ENCODE assay signal across 32 cellular contexts in the genomic region with DNA sequence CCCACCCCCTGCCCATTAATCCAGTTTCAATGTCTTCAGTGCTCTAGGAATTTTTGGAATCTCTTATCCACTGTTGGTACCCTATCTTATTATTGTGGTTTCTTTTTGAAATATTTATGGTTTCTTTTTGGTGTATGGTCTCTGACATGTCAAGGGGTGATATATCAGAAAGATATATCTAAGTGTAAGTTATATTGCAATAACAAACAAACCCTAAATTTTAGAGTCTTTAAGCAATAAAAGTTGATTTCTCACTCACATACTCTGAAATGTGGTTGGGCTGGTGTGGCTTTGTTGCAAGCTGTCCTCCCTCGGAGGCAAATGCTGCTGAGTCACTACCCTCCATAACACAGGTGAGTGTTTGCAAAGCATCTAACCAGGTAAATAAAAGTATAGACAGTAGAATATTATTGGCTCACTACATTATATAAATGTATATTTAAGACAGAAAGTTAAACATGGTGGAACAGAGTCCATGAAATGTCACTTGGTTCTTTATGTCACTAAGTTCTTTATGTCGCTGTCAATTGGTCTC.
DNase-seq lines count a peak whose midpoint lies in the region; ATAC-seq, FAIRE-seq and TF ChIP-seq lines count a peak whose summit lies in the region.
"Had no signal": no experiment of that assay in that cellular context is flagged by ENCODE, and none has a peak within 500 bp of the region (broad histone marks: within the 10 kb centered on the region; RNA-seq: fewer than 3 reads in every experiment).

No MANE protein-coding gene starts in this region.

- H3K4me1 ChIP-seq in H1 (replicated peaks in 1 of 4; ENCODE audit: control insufficient read depth in 3 of 4, insufficient read depth in 4 of 4, low read length in 3 of 4) (peaks cover 1 to 7% (median 4%) of the 10 kb centered on the region in 4 experiments; a peak in 5 of 7 replicates), uterus (no peaks in the 10 kb centered on the region)
- H3K4me1 ChIP-seq: A549, ascending aorta, HAP-1, SJSA1, stomach, tibial artery had no signal

- H3K9me3 Mint-ChIP-seq in activated CD4-positive, alpha-beta memory T cell treated with anti-CD3 and anti-CD28 coated beads for 36 hours: peaks cover 8% of the 10 kb centered on the region

- no peak for TF ChIP-seq POLR2A in H1 (IDR thresholded peaks at IDR 0.05; ENCODE audit: control extremely low read depth in 1 of 2, low read depth in 2 of 2, low read length in 2 of 2)
- no peak for TF ChIP-seq POLR2A in uterus (IDR thresholded peaks at IDR 0.05)

- H3K79me2 ChIP-seq in H1 (ENCODE audit: control insufficient read depth in 1 of 2, insufficient read depth in 2 of 2, low read length in 2 of 2): no peaks in the 10 kb centered on the region

- no peak overlapping the region for H2BK20ac ChIP-seq in H1 (ENCODE audit: low read length)

- no peaks in the 10 kb centered on the region for H3K79me1 ChIP-seq in H1 (ENCODE audit: low read depth, low read length)

- no peak overlapping the region for H3K14ac ChIP-seq in H1 (ENCODE audit: insufficient read length)

- 81% methylated on average over 2 of the region's 2 CpGs; no CpG with 5 or more reads in 1 of the 2 experiments for WGBS in H1 (ENCODE audit: extremely low coverage in 1 of 2, insufficient coverage in 1 of 2, insufficient read length in 1 of 2, insufficient replicate concordance in 2 of 2, low coverage in 1 of 2, low lambda C conversion rate in 2 of 2, missing lambda C conversion rate in 1 of 2), 2 experiments

- TF ChIP-seq EP300 in H1 (IDR thresholded peaks at IDR 0.05; ENCODE audit: borderline replicate concordance in 1 of 2, low read depth in 2 of 2, low read length in 2 of 2): no peak

- no peak overlapping the region for H2BK120ac ChIP-seq in H1 (replicated peaks; ENCODE audit: low read depth, low read length)

- no peak overlapping the region for H2BK12ac ChIP-seq in H1 (ENCODE audit: low read depth, low read length)

- DNase-seq in NCI-H748 (lab: John Stamatoyannopoulos, UW; ENCODE audit: unreplicated experiment): peak; percentile 38
- no peak for DNase-seq in NCI-H748 treated with DMSO at 0.1 percent for 48 hours (lab: John Stamatoyannopoulos, UW)
- peak; percentile 14 for DNase-seq in NCI-H226
- no peak for DNase-seq in H1 (ENCODE audit: low read depth in 1 of 2, low spot score in 2 of 2)
- no peak for DNase-seq in activated CD4-positive, alpha-beta T cell treated with anti-CD3 and anti-CD28 coated beads, Interleukin-2, amount 50 U/mL, for 1 hour
- no peak for DNase-seq in activated CD4-positive, alpha-beta memory T cell treated with anti-CD3 and anti-CD28 coated beads for 36 hours
- DNase-seq in uterus: no peak
- DNase-seq: activated CD8-positive, alpha-beta memory T cell treated with anti-CD3 and anti-CD28 coated beads, Interleukin-2, amount 50 U/mL, for 4 hours; CD8-positive, alpha-beta memory T cell; DMS79 treated with DMSO at 0.1 percent for 48 hours; kidney glomerular epithelial cell; NCI-H1092 treated with DMSO at 0.1 percent for 48 hours; NCI-H187 treated with DMSO at 0.1 percent for 48 hours; NCI-H2227 treated with DMSO at 0.1 percent for 48 hours; NK-92 treated with Interleukin-12 subunit alpha and Interleukin-12 subunit beta, amount 100 ng/mL, for 24 hours; nucleus accumbens; stomach; T-helper 2 cell; tibial artery had no signal

- H3K56ac ChIP-seq in H1 (replicated peaks; ENCODE audit: insufficient read length, low read depth, low read length): no peak overlapping the region

- H3K4me3 ChIP-seq in H1 (ENCODE audit: extremely low read depth in 1 of 4, insufficient read depth in 2 of 4, low read depth in 3 of 4, low read length in 4 of 4) (no peak overlapping the region), uterus (no peak overlapping the region)
- H3K4me3 ChIP-seq: A549, ascending aorta, GM12878, HAP-1, SJSA1, stomach, tibial artery had no signal

- ATAC-seq in GM19463 (IDR thresholded peaks at IDR 0.05; ENCODE audit: unreplicated experiment): no peak
- ATAC-seq: A549; activated T-helper 17 cell treated with anti-CD3 and anti-CD28 coated beads, Interleukin-2, amount 50 U/mL, for 72 hours; GM12878; HepG2; Panc1 had no signal

- POLR2A ChIA-PET in H1 (lab: Charles Lee; ENCODE audit: partially characterized antibody): interaction anchor here (1.1 kb wide), 1 partner anchor 9 kb away, joined by 3 read pairs; no protein-coding TSS in a partner anchor
- POLR2A ChIA-PET in activated CD4-positive, alpha-beta memory T cell treated with anti-CD3 and anti-CD28 coated beads for 36 hours (lab: Charles Lee): no interaction called here

- H3K4me1 Mint-ChIP-seq in activated CD4-positive, alpha-beta memory T cell treated with anti-CD3 and anti-CD28 coated beads for 36 hours (ENCODE audit: low read depth): no peaks in the 10 kb centered on the region
- H3K4me1 Mint-ChIP-seq: activated T-helper 17 cell treated with anti-CD3 and anti-CD28 coated beads, Interleukin-2, amount 50 U/mL, for 72 hours; B cell; CD8-positive, alpha-beta memory T cell; central memory CD8-positive, alpha-beta T cell had no signal

- H3K4me3 Mint-ChIP-seq in activated CD4-positive, alpha-beta memory T cell treated with anti-CD3 and anti-CD28 coated beads for 36 hours: no peak overlapping the region
- H3K4me3 Mint-ChIP-seq: activated naive CD8-positive, alpha-beta T cell; activated T-helper 17 cell treated with anti-CD3 and anti-CD28 coated beads, Interleukin-2, amount 50 U/mL, for 72 hours; B cell; CD8-positive, alpha-beta memory T cell; central memory CD8-positive, alpha-beta T cell had no signal

- no peak overlapping the region for H2BK5ac ChIP-seq in H1 (ENCODE audit: low read depth, low read length)

- H4K20me1 ChIP-seq in H1 (replicated peaks in 1 of 2; ENCODE audit: control insufficient read depth in 1 of 2, insufficient read depth in 2 of 2, low read length in 2 of 2): no peaks in the 10 kb centered on the region

- intact Hi-C loops in activated CD4-positive, alpha-beta memory T cell treated with anti-CD3 and anti-CD28 coated beads for 36 hours (cut with micrococcal nuclease): no loop called here
- intact Hi-C loops in uterus (cut with DNase I; ENCODE audit: low total_unique reads): no loop called here

- no peak overlapping the region for H3K23ac ChIP-seq in H1 (ENCODE audit: insufficient read length)

- no peak overlapping the region for H3K18ac ChIP-seq in H1 (ENCODE audit: extremely low read depth, low read length)

- no peak overlapping the region for H2AK5ac ChIP-seq in H1 (ENCODE audit: low read depth, low read length)

- H2AFZ ChIP-seq in H1 (ENCODE audit: low read length): no peak overlapping the region

- no peaks in the 10 kb centered on the region for H3K27me3 ChIP-seq in H1 (replicated peaks in 1 of 4; ENCODE audit: control insufficient read depth in 3 of 4, extremely low read depth in 1 of 4, insufficient read depth in 3 of 4, low read length in 3 of 4)
- no peaks in the 10 kb centered on the region for H3K27me3 ChIP-seq in uterus
- H3K27me3 ChIP-seq: ascending aorta, SJSA1, stomach, tibial artery had no signal

- H3K9ac ChIP-seq in H1 (replicated peaks in 1 of 4; ENCODE audit: extremely low read depth in 1 of 4, low read depth in 3 of 4, low read length in 3 of 4): no peak overlapping the region

- no peak overlapping the region for H3K4me2 ChIP-seq in H1 (ENCODE audit: insufficient read depth in 1 of 2, low read depth in 2 of 2, low read length in 2 of 2)
- H3K4me2 ChIP-seq: A549 had no signal

- H3K36me3 ChIP-seq in H1 (ENCODE audit: control insufficient read depth in 2 of 4, insufficient read depth in 4 of 4, low read length in 3 of 4) (peaks cover 0 to 4% (median 0%) of the 10 kb centered on the region in 4 experiments; a peak in 2 of 8 replicates), uterus (no peaks in the 10 kb centered on the region)
- H3K36me3 ChIP-seq: ascending aorta, HAP-1, SJSA1, stomach, tibial artery had no signal

- no peak for TF ChIP-seq CTCF in H1 (IDR thresholded peaks at IDR 0.05; ENCODE audit: control extremely low read depth in 1 of 3, insufficient read depth in 1 of 3, low read depth in 1 of 3, low read length in 3 of 3)
- no peak for TF ChIP-seq CTCF in uterus (IDR thresholded peaks at IDR 0.05)

- no peak overlapping the region; the same call in 1 of the 2 replicates for H3K27ac ChIP-seq in H1 (ENCODE audit: low read depth, low read length)
- H3K27ac ChIP-seq in uterus: no peak overlapping the region
- H3K27ac ChIP-seq: A549, ascending aorta, SJSA1, stomach, tibial artery, VCaP had no signal

- H3K23me2 ChIP-seq in H1 (ENCODE audit: low read depth, low read length): no peaks in the 10 kb centered on the region

- H3K9me3 ChIP-seq in H1 (ENCODE audit: insufficient read depth in 2 of 2, low read depth in 1 of 2, low read length in 1 of 2): no peaks in the 10 kb centered on the region
- H3K9me3 ChIP-seq in uterus: no peaks in the 10 kb centered on the region
- H3K9me3 ChIP-seq: A549, ascending aorta, HAP-1, tibial artery had no signal

- H4K91ac ChIP-seq in H1 (replicated peaks; ENCODE audit: insufficient read length, low read length): no peak overlapping the region

- no peak for TF ChIP-seq RAD21 in H1 (IDR thresholded peaks at IDR 0.05 in 1 of 2, conservative IDR thresholded peaks at IDR 0.05 in 1 of 2; ENCODE audit: low read depth in 2 of 2, low read length in 2 of 2)

- no peak overlapping the region for H3K4ac ChIP-seq in H1 (replicated peaks; ENCODE audit: insufficient read length, low read depth, low read length)

- H4K5ac ChIP-seq in H1 (ENCODE audit: insufficient read length, low read depth, low read length): no peak overlapping the region

- H3K36me3 Mint-ChIP-seq in activated CD4-positive, alpha-beta memory T cell treated with anti-CD3 and anti-CD28 coated beads for 36 hours: no peaks in the 10 kb centered on the region
- H3K36me3 Mint-ChIP-seq: activated naive CD8-positive, alpha-beta T cell; CD8-positive, alpha-beta memory T cell had no signal

- FAIRE-seq in H1 (lab: Jason Lieb, UNC): no peak
- FAIRE-seq: A549, GM12878, HepG2 had no signal

- no peak overlapping the region for H3K27ac Mint-ChIP-seq in activated CD4-positive, alpha-beta memory T cell treated with anti-CD3 and anti-CD28 coated beads for 36 hours
- H3K27ac Mint-ChIP-seq: activated naive CD8-positive, alpha-beta T cell; activated T-helper 17 cell treated with anti-CD3 and anti-CD28 coated beads, Interleukin-2, amount 50 U/mL, for 72 hours; B cell; CD8-positive, alpha-beta memory T cell had no signal

- CTCF ChIA-PET in H1 (lab: Charles Lee; ENCODE audit: partially characterized antibody): no interaction called here
- CTCF ChIA-PET in activated CD4-positive, alpha-beta memory T cell treated with anti-CD3 and anti-CD28 coated beads for 36 hours (lab: Charles Lee): no interaction called here

- no peak overlapping the region for H2BK15ac ChIP-seq in H1 (ENCODE audit: low read length)

- H3K27me3 Mint-ChIP-seq in activated CD4-positive, alpha-beta memory T cell treated with anti-CD3 and anti-CD28 coated beads for 36 hours: no peaks in the 10 kb centered on the region
- H3K27me3 Mint-ChIP-seq: activated naive CD8-positive, alpha-beta T cell; activated T-helper 17 cell treated with anti-CD3 and anti-CD28 coated beads, Interleukin-2, amount 50 U/mL, for 72 hours; B cell; CD8-positive, alpha-beta memory T cell; central memory CD8-positive, alpha-beta T cell had no signal

- H4K8ac ChIP-seq in H1 (ENCODE audit: extremely low read depth, insufficient read depth, low read length): no peak overlapping the region

TF ChIP-seq in H1, 55 proteins besides CTCF, POLR2A, EP300 and RAD21 (continues in another document):
- no peak for TF ChIP-seq EZH2 (IDR thresholded peaks at IDR 0.05; ENCODE audit: low read depth, low read length, severe bottlenecking)

Comparison
In these comparisons a context has a peak if more than half of its experiments do, and no peak if none do; other contexts are left out.
1. DNase-seq: peak in NCI-H748 (single experiment) and NCI-H226 (single experiment); none in NCI-H748 treated with DMSO at 0.1 percent for 48 hours (single experiment), H1 (0 of 2), activated CD4-positive, alpha-beta T cell treated with anti-CD3 and anti-CD28 coated beads, Interleukin-2, amount 50 U/mL, for 1 hour (single experiment), activated CD4-positive, alpha-beta memory T cell treated with anti-CD3 and anti-CD28 coated beads for 36 hours (single experiment) and uterus (0 of 2).